8 cellular contexts compared by ENCODE assay signal in the genomic region with DNA sequence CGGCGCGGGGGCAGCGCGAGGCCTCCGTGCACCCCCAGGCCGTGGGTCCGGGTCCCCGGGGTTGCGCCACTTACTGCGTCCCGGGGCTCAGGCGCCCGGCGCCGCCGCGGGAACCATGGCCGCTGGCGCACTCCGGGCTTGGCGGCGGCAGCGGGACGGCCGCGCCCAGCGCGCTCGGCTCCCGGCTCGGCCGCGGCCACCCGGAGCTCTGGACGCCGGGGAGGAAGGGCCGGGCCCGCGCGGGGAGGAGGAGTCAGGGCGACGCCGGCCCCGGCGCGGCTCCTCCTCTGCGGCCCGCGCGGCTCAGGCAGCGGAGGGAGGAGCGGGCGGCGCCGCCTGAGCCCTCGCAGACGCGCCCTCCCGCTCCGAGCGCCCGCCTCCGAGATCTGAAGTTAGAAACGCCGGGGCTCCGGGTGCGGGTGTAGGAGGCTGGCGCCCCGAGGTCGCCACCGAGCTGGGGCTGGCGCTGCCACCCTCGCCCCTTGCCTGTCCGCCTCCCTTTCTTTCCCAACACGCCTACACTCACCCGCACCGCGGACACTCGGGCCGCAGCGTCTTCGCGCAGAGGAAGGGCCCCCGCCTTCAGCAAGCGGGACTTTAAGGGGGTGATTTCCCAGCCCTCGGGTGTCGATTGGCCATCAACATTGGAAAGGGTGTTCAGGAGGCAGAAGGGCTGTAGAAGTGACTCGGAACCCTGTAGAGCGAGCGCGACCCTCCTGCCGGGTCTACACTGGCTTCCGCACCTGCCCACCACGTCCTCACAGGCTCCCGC. TPM values are rescaled to one million over a fixed set of nuclear protein-coding genes. Genes with fewer than 3 reads are reported as not detected.
A peak's percentile ranks its signal among the peaks of the same experiment; 100 is the strongest.
DNase-seq lines count a peak whose midpoint lies in the region; ATAC-seq and TF ChIP-seq lines count a peak whose summit lies in the region.

A gene with protein sequence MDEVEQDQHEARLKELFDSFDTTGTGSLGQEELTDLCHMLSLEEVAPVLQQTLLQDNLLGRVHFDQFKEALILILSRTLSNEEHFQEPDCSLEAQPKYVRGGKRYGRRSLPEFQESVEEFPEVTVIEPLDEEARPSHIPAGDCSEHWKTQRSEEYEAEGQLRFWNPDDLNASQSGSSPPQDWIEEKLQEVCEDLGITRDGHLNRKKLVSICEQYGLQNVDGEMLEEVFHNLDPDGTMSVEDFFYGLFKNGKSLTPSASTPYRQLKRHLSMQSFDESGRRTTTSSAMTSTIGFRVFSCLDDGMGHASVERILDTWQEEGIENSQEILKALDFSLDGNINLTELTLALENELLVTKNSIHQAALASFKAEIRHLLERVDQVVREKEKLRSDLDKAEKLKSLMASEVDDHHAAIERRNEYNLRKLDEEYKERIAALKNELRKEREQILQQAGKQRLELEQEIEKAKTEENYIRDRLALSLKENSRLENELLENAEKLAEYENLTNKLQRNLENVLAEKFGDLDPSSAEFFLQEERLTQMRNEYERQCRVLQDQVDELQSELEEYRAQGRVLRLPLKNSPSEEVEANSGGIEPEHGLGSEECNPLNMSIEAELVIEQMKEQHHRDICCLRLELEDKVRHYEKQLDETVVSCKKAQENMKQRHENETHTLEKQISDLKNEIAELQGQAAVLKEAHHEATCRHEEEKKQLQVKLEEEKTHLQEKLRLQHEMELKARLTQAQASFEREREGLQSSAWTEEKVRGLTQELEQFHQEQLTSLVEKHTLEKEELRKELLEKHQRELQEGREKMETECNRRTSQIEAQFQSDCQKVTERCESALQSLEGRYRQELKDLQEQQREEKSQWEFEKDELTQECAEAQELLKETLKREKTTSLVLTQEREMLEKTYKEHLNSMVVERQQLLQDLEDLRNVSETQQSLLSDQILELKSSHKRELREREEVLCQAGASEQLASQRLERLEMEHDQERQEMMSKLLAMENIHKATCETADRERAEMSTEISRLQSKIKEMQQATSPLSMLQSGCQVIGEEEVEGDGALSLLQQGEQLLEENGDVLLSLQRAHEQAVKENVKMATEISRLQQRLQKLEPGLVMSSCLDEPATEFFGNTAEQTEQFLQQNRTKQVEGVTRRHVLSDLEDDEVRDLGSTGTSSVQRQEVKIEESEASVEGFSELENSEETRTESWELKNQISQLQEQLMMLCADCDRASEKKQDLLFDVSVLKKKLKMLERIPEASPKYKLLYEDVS (N-terminal part only) (minus strand): TSS at position 231 of the 772 bp plus-strand sequence. CDS start 9,106 bp downstream, outside the sequence.

- POLR2A ChIA-PET in activated CD4-positive, alpha-beta T cell treated with anti-CD3 and anti-CD28 coated beads for 36 hours (lab: Charles Lee) = interaction anchor here (0.6 to 2.5 kb wide), 5 partner anchors 9 to 1020 kb away, joined by 3 to 10 read pairs (median 3); no protein-coding TSS in a partner anchor

- ATAC-seq in GM18868 (IDR thresholded peaks at IDR 0.05; ENCODE audit: unreplicated experiment) = peak; percentile 80
- peak; percentile 70 for ATAC-seq in HG03103 (IDR thresholded peaks at IDR 0.05; ENCODE audit: low read depth, unreplicated experiment)
- peak; percentile 89 for ATAC-seq in activated CD4-positive, alpha-beta T cell treated with anti-CD3 and anti-CD28 coated beads for 36 hours
- ATAC-seq in left lobe of liver = peak; percentile 96

- DNase-seq in AG08395 (ENCODE audit: low spot score) = peak; percentile 86
- peak; percentile 86 for DNase-seq in NCI-H345 (lab: John Stamatoyannopoulos, UW)
- DNase-seq in activated CD4-positive, alpha-beta T cell treated with anti-CD3 and anti-CD28 coated beads for 36 hours = peak; percentile 84
- peak; percentile 77 for DNase-seq in coronary artery (ENCODE audit: low spot score)
- peak; percentile 80 for DNase-seq in left lobe of liver (ENCODE audit: low spot score)
- peak; percentile 57 to 65 for DNase-seq in stimulated activated CD4-positive, alpha-beta T cell treated with anti-CD3 and anti-CD28 coated beads, Interleukin-2, amount 100 ng/mL, for 48 hours

- peak within 1 kb of the TSS; percentile 88 for H3K27ac Mint-ChIP-seq in activated CD4-positive, alpha-beta T cell treated with anti-CD3 and anti-CD28 coated beads for 36 hours

- no peaks in the 10 kb centered on the region for H3K9me3 Mint-ChIP-seq in activated CD4-positive, alpha-beta T cell treated with anti-CD3 and anti-CD28 coated beads for 36 hours (ENCODE audit: low read depth)

- peaks cover 9% of the 10 kb centered on the region for H3K36me3 Mint-ChIP-seq in activated CD4-positive, alpha-beta T cell treated with anti-CD3 and anti-CD28 coated beads for 36 hours (ENCODE audit: low read depth)

- H3K4me3 Mint-ChIP-seq in activated CD4-positive, alpha-beta T cell treated with anti-CD3 and anti-CD28 coated beads for 36 hours = peak within 1 kb of the TSS; percentile 91

- H3K4me3 ChIP-seq in coronary artery = peak within 1 kb of the TSS; percentile 81

- CTCF ChIA-PET in activated CD4-positive, alpha-beta T cell treated with anti-CD3 and anti-CD28 coated beads for 36 hours (lab: Charles Lee) = interaction anchor here (0.5 to 3.9 kb wide), 3 partner anchors 9 to 1211 kb away, joined by 4 to 18 read pairs (median 4); no protein-coding TSS in a partner anchor

- peaks cover 56% of the 10 kb centered on the region for H3K4me1 Mint-ChIP-seq in activated CD4-positive, alpha-beta T cell treated with anti-CD3 and anti-CD28 coated beads for 36 hours

- intact Hi-C loops in activated CD4-positive, alpha-beta T cell treated with anti-CD3 and anti-CD28 coated beads for 36 hours (cut with DNase I, micrococcal nuclease) = loop anchor here (1.0 to 10.0 kb wide), 12 partner anchors 9 to 1210 kb away; a partner anchor contains a TSS

- peak within 1 kb of the TSS; percentile 73 to 88 for H3K27ac ChIP-seq in coronary artery

- H3K27me3 Mint-ChIP-seq in activated CD4-positive, alpha-beta T cell treated with anti-CD3 and anti-CD28 coated beads for 36 hours = peaks cover 6% of the 10 kb centered on the region

- no peak for TF ChIP-seq CTCF in coronary artery (IDR thresholded peaks at IDR 0.05)

RNA-seq across cellular contexts. Expression of the gene that starts here (rescaled TPM):
- 10 to 100 TPM; 47.5 to 53.8 TPM for total RNA-seq in activated CD4-positive, alpha-beta T cell treated with anti-CD3 and anti-CD28 coated beads for 36 hours
- total RNA-seq in left lobe of liver = 5.5 TPM

Comparison
In these comparisons a context has a peak if more than half of its experiments do, and no peak if none do; other contexts are left out.
1. Peak in every context shown above with its lines: DNase-seq, ATAC-seq, H3K4me3 ChIP-seq and H3K27ac ChIP-seq.